Comparison of ENCODE assay signal across 16 cellular contexts in genomic region chr7:28497026-28497425, GRCh38.
DNase-seq lines count a peak whose midpoint lies in the region; ATAC-seq, FAIRE-seq and TF ChIP-seq lines count a peak whose summit lies in the region.
"Had no signal": no experiment of that assay in that cellular context is flagged by ENCODE, and none has a peak within 500 bp of the region (broad histone marks: within the 10 kb centered on the region; RNA-seq: fewer than 3 reads in every experiment).

No MANE protein-coding gene starts in this region.

- WGBS in GM12878 (ENCODE audit: insufficient coverage, insufficient replicate concordance, low lambda C conversion rate, missing lambda C conversion rate) = 30% methylated on average over 2 of the region's 2 CpGs

- TF ChIP-seq EP300 in GM12878 (IDR thresholded peaks at IDR 0.05; ENCODE audit: borderline replicate concordance in 1 of 2, control insufficient read depth in 1 of 2, low read depth in 2 of 2, low read length in 2 of 2) = no peak

- H3K4me1 ChIP-seq in GM12878 (ENCODE audit: control insufficient read depth, insufficient read depth, low read length) = no peaks in the 10 kb centered on the region
- H3K4me1 ChIP-seq: A549, HAP-1 had no signal

- CTCF ChIA-PET in GM12878 (lab: Yijun Ruan, JAX) = no interaction called here

- H3K9me3 ChIP-seq in GM12878 (replicated peaks; ENCODE audit: control insufficient read depth, insufficient read depth, low read length) = no peaks in the 10 kb centered on the region; the same call in 2 of the 3 replicates
- H3K9me3 ChIP-seq: A549, HAP-1 had no signal

- TF ChIP-seq CTCF in GM12878 (IDR thresholded peaks at IDR 0.05 in 2 of 3, conservative IDR thresholded peaks at IDR 0.05 in 1 of 3; ENCODE audit: control insufficient read depth in 2 of 3, extremely low read depth in 1 of 3, insufficient read depth in 1 of 3, low read depth in 3 of 3, low read length in 3 of 3) = no peak

- peak; percentile 10 to 44 for DNase-seq in NCI-H524 (lab: John Stamatoyannopoulos, UW)
- DNase-seq in NCI-H524 treated with DMSO at 0.1 percent for 48 hours (lab: John Stamatoyannopoulos, UW) = no peak
- DNase-seq in NCI-H69 (lab: John Stamatoyannopoulos, UW) = peak; percentile 28
- DNase-seq in GM12878 (ENCODE audit: low read depth, low spot score) = no peak
- DNase-seq in NCI-H446 treated with DMSO at 0.1 percent for 48 hours (lab: John Stamatoyannopoulos, UW) = no peak
- DNase-seq: AML-193; CD4-positive, alpha-beta T cell; DMS53; DND-41; EL had no signal

- no TSS peak for BruUV-seq in GM12878 (replicated peaks; lab: Mats Ljungman, UMichigan)

- no peak overlapping the region for H3K4me2 ChIP-seq in GM12878 (ENCODE audit: control insufficient read depth, insufficient read depth)
- H3K4me2 ChIP-seq: A549 had no signal

- ATAC-seq in GM12878 (0 out of 3 replicates have a peak, but pooled peaks have one; percentile 38), HG03439 (IDR thresholded peaks at IDR 0.05; ENCODE audit: unreplicated experiment) (no peak)
- ATAC-seq: A549 had no signal

- no peak overlapping the region for H3K27ac ChIP-seq in GM12878 (ENCODE audit: control insufficient read depth, insufficient read depth)
- H3K27ac ChIP-seq: A549, C4-2B had no signal

- in situ Hi-C loops in GM12878 (cut with MboI) = no loop called here

- intact Hi-C loops in GM12878 (cut with micrococcal nuclease; ENCODE audit: unreplicated experiment) = no loop called here

- no peaks in the 10 kb centered on the region for H3K79me2 ChIP-seq in GM12878 (ENCODE audit: control insufficient read depth, insufficient read depth, low read length)

- RAD21 ChIA-PET in GM12878 (lab: Charles Lee; ENCODE audit: unreplicated experiment) = no interaction called here

- no peak overlapping the region for H2AFZ ChIP-seq in GM12878 (ENCODE audit: control insufficient read depth, low read depth, low read length)

- no peaks in the 10 kb centered on the region; a peak in 1 of 4 replicates for H3K36me3 ChIP-seq in GM12878 (ENCODE audit: control insufficient read depth in 2 of 2, insufficient read depth in 2 of 2, low read length in 1 of 2)
- H3K36me3 ChIP-seq: HAP-1 had no signal

- TF ChIP-seq POLR2A in GM12878 (IDR thresholded peaks at IDR 0.05; ENCODE audit: low read depth, low read length) = no peak

- no peak for FAIRE-seq in GM12878 (lab: Jason Lieb, UNC)
- FAIRE-seq: A549, GM12891, GM19239 had no signal

- POLR2A ChIA-PET in GM12878 (lab: Charles Lee) = interaction anchor here (1.1 to 1.2 kb wide), 2 partner anchors 11 to 15 kb away, joined by 3 read pairs; no protein-coding TSS in a partner anchor

- H3K4me3 ChIP-seq in GM12878 = no peak overlapping the region
- H3K4me3 ChIP-seq: A549, HAP-1 had no signal

- no peak overlapping the region for H3K9ac ChIP-seq in GM12878 (ENCODE audit: control insufficient read depth, insufficient read depth, low read length)

- TF ChIP-seq RAD21 in GM12878 (IDR thresholded peaks at IDR 0.05; ENCODE audit: insufficient read depth, low read depth, low read length) = no peak

- no peaks in the 10 kb centered on the region; a peak in 1 of 4 replicates for H3K27me3 ChIP-seq in GM12878 (replicated peaks in 1 of 2; ENCODE audit: control insufficient read depth in 2 of 2, insufficient read depth in 2 of 2, low read length in 1 of 2)

- no peaks in the 10 kb centered on the region for H4K20me1 ChIP-seq in GM12878 (ENCODE audit: control insufficient read depth, insufficient read depth)

- SMC1A ChIA-PET in GM12878 (lab: Charles Lee; ENCODE audit: uncharacterized antibody, unreplicated experiment) = interaction anchor here (0.6 to 2.2 kb wide), 3 partner anchors 9 to 105 kb away, joined by 3 to 16 read pairs (median 3); no protein-coding TSS in a partner anchor

TF ChIP-seq in GM12878, 131 proteins besides CTCF, POLR2A, EP300 and RAD21:
- TF ChIP-seq WRNIP1 (IDR thresholded peaks at IDR 0.05; ENCODE audit: borderline replicate concordance, low read depth, low read length) = no peak
- TF ChIP-seq TBL1XR1 (IDR thresholded peaks at IDR 0.05; ENCODE audit: low read depth, low read length) = no peak
- TF ChIP-seq IRF5 (IDR thresholded peaks at IDR 0.05; ENCODE audit: borderline replicate concordance) = no peak
- no peak for TF ChIP-seq KDM1A (IDR thresholded peaks at IDR 0.05; ENCODE audit: borderline replicate concordance)
- no peak for TF ChIP-seq MTA2 (IDR thresholded peaks at IDR 0.05; ENCODE audit: low read depth)
- TF ChIP-seq SKIL (IDR thresholded peaks at IDR 0.05; ENCODE audit: low read depth, poor library complexity, severe bottlenecking) = no peak
- TF ChIP-seq STAT1 (conservative IDR thresholded peaks at IDR 0.05) = no peak
- no peak for TF ChIP-seq BCL11A (IDR thresholded peaks at IDR 0.05; ENCODE audit: low read depth, low read length)
- TF ChIP-seq E2F4 (IDR thresholded peaks at IDR 0.05; ENCODE audit: low read depth, low read length) = no peak
- no peak for TF ChIP-seq EGR1 (IDR thresholded peaks at IDR 0.05; ENCODE audit: borderline replicate concordance in 1 of 2, low read depth in 2 of 2, low read length in 2 of 2)
- TF ChIP-seq MYC (IDR thresholded peaks at IDR 0.05; ENCODE audit: insufficient read depth, insufficient read length, insufficient replicate concordance, low read length, severe bottlenecking) = no peak
- TF ChIP-seq NR2C1 (IDR thresholded peaks at IDR 0.05) = no peak
- no peak for TF ChIP-seq ASH2L (IDR thresholded peaks at IDR 0.05; ENCODE audit: borderline replicate concordance, low read depth)
- no peak for TF ChIP-seq NR2F1 (conservative IDR thresholded peaks at IDR 0.05)
- TF ChIP-seq SMC3 (IDR thresholded peaks at IDR 0.05; ENCODE audit: borderline replicate concordance, low read length) = no peak
- TF ChIP-seq KLF5 (IDR thresholded peaks at IDR 0.05; ENCODE audit: partially characterized antibody) = no peak
- no peak for TF ChIP-seq TCF12 (IDR thresholded peaks at IDR 0.05; ENCODE audit: low read depth, low read length)

Comparison
In these comparisons a context has a peak if more than half of its experiments do, and no peak if none do; other contexts are left out.
1. DNase-seq: peak in NCI-H524 (2 of 2) and NCI-H69 (single experiment); none in NCI-H524 treated with DMSO at 0.1 percent for 48 hours (single experiment), GM12878 (single experiment) and NCI-H446 treated with DMSO at 0.1 percent for 48 hours (single experiment).